Comparison of ENCODE assay signal across 1 cellular context in the genomic region with DNA sequence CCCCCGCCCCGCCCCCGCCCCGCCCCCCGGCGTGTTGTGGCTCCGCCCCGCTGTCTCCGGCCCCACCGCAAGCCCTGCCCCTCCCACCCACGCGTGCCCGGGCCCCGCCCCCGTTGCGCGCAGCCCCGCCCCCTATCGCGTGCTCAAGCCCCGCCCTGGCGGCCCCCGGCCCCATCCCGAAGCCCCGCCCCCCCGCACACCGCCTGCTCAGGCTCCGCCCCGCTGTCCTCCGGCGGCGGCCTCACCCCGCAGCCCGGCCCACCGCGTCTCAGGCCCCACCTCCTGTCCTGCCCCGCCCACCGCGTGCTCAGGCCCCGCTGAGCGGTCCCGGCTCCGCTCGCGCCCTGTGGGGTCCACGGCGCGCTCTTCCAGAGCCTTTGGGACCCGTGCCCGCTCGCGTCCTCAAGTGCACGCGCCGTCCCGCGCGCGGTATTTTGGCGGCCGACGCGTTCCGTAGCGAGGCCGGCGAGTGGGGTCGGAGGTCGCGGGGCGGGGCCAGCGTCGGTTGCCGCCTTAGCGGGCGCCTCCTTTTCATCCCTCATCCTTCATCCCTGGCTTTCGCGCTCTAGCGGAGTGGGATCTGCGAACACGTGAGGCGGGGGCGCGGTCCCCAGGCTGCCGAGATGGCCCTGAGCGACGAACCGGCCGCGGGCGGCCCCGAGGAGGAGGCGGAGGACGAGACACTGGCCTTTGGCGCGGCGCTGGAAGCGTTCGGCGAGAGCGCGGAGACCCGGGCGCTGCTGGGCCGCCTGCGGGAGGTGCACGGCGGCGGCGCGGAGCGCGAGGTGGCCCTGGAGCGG.
TF ChIP-seq lines count a peak whose summit lies in the region.

A gene (plus strand): TSS at position 495 of the 800 bp plus-strand sequence. CDS start 129 bp downstream, at position 624.

TF ChIP-seq in HepG2, 621 proteins besides CTCF, POLR2A, EP300 and RAD21 (continued from another document and continues in another):
- TF ChIP-seq, protein P1, sequence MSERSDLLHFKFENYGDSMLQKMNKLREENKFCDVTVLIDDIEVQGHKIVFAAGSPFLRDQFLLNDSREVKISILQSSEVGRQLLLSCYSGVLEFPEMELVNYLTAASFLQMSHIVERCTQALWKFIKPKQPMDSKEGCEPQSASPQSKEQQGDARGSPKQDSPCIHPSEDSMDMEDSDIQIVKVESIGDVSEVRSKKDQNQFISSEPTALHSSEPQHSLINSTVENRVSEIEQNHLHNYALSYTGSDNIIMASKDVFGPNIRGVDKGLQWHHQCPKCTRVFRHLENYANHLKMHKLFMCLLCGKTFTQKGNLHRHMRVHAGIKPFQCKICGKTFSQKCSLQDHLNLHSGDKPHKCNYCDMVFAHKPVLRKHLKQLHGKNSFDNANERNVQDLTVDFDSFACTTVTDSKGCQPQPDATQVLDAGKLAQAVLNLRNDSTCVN (CRISPR knock-in tag; IDR thresholded peaks at IDR 0.05; ENCODE audit: borderline replicate concordance): peak; percentile 60; the same call in 1 of the 2 replicates
- peak; percentile 87; the same call in 1 of the 2 replicates for TF ChIP-seq SP140L (CRISPR knock-in tag; IDR thresholded peaks at IDR 0.05; ENCODE audit: borderline replicate concordance)
- TF ChIP-seq THYN1 (CRISPR knock-in tag; IDR thresholded peaks at IDR 0.05; ENCODE audit: borderline replicate concordance, low read depth): no peak
- TF ChIP-seq HMG20B (CRISPR knock-in tag; conservative IDR thresholded peaks at IDR 0.05): peak; percentile 71; the same call in 1 of the 2 replicates
- no peak for TF ChIP-seq ZSCAN22 (CRISPR knock-in tag; IDR thresholded peaks at IDR 0.05)
- TF ChIP-seq, protein P2, sequence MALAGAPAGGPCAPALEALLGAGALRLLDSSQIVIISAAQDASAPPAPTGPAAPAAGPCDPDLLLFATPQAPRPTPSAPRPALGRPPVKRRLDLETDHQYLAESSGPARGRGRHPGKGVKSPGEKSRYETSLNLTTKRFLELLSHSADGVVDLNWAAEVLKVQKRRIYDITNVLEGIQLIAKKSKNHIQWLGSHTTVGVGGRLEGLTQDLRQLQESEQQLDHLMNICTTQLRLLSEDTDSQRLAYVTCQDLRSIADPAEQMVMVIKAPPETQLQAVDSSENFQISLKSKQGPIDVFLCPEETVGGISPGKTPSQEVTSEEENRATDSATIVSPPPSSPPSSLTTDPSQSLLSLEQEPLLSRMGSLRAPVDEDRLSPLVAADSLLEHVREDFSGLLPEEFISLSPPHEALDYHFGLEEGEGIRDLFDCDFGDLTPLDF (CRISPR knock-in tag; IDR thresholded peaks at IDR 0.05): peak; percentile 93
- TF ChIP-seq MYC (CRISPR knock-in tag; IDR thresholded peaks at IDR 0.05; ENCODE audit: borderline replicate concordance): peak; percentile 97
- no peak for TF ChIP-seq MBNL3 (CRISPR knock-in tag; conservative IDR thresholded peaks at IDR 0.05)
- 0 out of 2 replicates have a peak, but pooled peaks have one; percentile 62 for TF ChIP-seq NFE2L1 (CRISPR knock-in tag; IDR thresholded peaks at IDR 0.05; ENCODE audit: borderline replicate concordance)
- TF ChIP-seq HNRNPK (IDR thresholded peaks at IDR 0.05; ENCODE audit: low read depth, low read length, poor library complexity, severe bottlenecking): peak; percentile 93
- peak; percentile 91 for TF ChIP-seq ASH2L (IDR thresholded peaks at IDR 0.05; ENCODE audit: insufficient read length, low read depth, low read length)
- TF ChIP-seq HOXD1 (CRISPR knock-in tag; IDR thresholded peaks at IDR 0.05): peak; percentile 96
- 0 out of 2 replicates have a peak, but pooled peaks have one; percentile 44 for TF ChIP-seq MEF2D (CRISPR knock-in tag; IDR thresholded peaks at IDR 0.05)
- no peak; the same call in 1 of the 2 replicates for TF ChIP-seq HNRNPUL1 (IDR thresholded peaks at IDR 0.05; ENCODE audit: low read depth, low read length)
- TF ChIP-seq HDAC1 (CRISPR knock-in tag; IDR thresholded peaks at IDR 0.05): peak; percentile 99
- TF ChIP-seq NKX3-1 (CRISPR knock-in tag; IDR thresholded peaks at IDR 0.05): peak; percentile 94
- TF ChIP-seq, protein P3, sequence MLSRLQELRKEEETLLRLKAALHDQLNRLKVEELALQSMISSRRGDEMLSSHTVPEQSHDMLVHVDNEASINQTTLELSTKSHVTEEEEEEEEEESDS (CRISPR knock-in tag; IDR thresholded peaks at IDR 0.05; ENCODE audit: borderline replicate concordance): no peak
- TF ChIP-seq, protein P4, sequence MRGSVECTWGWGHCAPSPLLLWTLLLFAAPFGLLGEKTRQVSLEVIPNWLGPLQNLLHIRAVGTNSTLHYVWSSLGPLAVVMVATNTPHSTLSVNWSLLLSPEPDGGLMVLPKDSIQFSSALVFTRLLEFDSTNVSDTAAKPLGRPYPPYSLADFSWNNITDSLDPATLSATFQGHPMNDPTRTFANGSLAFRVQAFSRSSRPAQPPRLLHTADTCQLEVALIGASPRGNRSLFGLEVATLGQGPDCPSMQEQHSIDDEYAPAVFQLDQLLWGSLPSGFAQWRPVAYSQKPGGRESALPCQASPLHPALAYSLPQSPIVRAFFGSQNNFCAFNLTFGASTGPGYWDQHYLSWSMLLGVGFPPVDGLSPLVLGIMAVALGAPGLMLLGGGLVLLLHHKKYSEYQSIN (CRISPR knock-in tag; IDR thresholded peaks at IDR 0.05; ENCODE audit: borderline replicate concordance): no peak
- peak; percentile 47 for TF ChIP-seq TBL1XR1 (IDR thresholded peaks at IDR 0.05; ENCODE audit: borderline replicate concordance, low read length, partially characterized antibody)
- TF ChIP-seq TBP (CRISPR knock-in tag; IDR thresholded peaks at IDR 0.05): no peak
- TF ChIP-seq TARDBP (CRISPR knock-in tag; IDR thresholded peaks at IDR 0.05): peak; percentile 86
- peak; percentile 95 for TF ChIP-seq KDM3A (CRISPR knock-in tag; IDR thresholded peaks at IDR 0.05; ENCODE audit: low read depth)
- peak; percentile 98 for TF ChIP-seq ZFP41 (CRISPR knock-in tag; IDR thresholded peaks at IDR 0.05; ENCODE audit: borderline replicate concordance)
- peak; percentile 86; the same call in 1 of the 2 replicates for TF ChIP-seq AHR (CRISPR knock-in tag; IDR thresholded peaks at IDR 0.05)
- TF ChIP-seq ZNF543 (CRISPR knock-in tag; IDR thresholded peaks at IDR 0.05): peak; percentile 67; the same call in 1 of the 2 replicates
- 0 out of 2 replicates have a peak, but pooled peaks have one; percentile 53 for TF ChIP-seq ZNF256 (CRISPR knock-in tag; conservative IDR thresholded peaks at IDR 0.05)
- peak; percentile 98 for TF ChIP-seq ZNF747 (CRISPR knock-in tag; IDR thresholded peaks at IDR 0.05; ENCODE audit: borderline replicate concordance)
- TF ChIP-seq, protein P5, sequence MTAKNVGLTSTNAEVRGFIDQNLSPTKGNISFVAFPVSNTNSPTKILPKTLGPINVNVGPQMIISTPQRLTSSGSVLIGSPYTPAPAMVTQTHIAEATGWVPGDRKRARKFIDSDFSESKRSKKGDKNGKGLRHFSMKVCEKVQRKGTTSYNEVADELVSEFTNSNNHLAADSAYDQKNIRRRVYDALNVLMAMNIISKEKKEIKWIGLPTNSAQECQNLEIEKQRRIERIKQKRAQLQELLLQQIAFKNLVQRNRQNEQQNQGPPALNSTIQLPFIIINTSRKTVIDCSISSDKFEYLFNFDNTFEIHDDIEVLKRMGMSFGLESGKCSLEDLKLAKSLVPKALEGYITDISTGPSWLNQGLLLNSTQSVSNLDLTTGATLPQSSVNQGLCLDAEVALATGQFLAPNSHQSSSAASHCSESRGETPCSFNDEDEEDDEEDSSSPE (CRISPR knock-in tag; IDR thresholded peaks at IDR 0.05): peak; percentile 97
- TF ChIP-seq ZMYM3 (CRISPR knock-in tag; IDR thresholded peaks at IDR 0.05): peak; percentile 88
- TF ChIP-seq, protein P6, sequence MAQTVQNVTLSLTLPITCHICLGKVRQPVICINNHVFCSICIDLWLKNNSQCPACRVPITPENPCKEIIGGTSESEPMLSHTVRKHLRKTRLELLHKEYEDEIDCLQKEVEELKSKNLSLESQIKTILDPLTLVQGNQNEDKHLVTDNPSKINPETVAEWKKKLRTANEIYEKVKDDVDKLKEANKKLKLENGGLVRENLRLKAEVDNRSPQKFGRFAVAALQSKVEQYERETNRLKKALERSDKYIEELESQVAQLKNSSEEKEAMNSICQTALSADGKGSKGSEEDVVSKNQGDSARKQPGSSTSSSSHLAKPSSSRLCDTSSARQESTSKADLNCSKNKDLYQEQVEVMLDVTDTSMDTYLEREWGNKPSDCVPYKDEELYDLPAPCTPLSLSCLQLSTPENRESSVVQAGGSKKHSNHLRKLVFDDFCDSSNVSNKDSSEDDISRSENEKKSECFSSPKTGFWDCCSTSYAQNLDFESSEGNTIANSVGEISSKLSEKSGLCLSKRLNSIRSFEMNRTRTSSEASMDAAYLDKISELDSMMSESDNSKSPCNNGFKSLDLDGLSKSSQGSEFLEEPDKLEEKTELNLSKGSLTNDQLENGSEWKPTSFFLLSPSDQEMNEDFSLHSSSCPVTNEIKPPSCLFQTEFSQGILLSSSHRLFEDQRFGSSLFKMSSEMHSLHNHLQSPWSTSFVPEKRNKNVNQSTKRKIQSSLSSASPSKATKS (CRISPR knock-in tag; IDR thresholded peaks at IDR 0.05): no peak
- peak; percentile 81 for TF ChIP-seq ZNF768 (CRISPR knock-in tag; IDR thresholded peaks at IDR 0.05)
- TF ChIP-seq SRF (IDR thresholded peaks at IDR 0.05; ENCODE audit: low read depth, low read length): no peak
- TF ChIP-seq, protein P7, sequence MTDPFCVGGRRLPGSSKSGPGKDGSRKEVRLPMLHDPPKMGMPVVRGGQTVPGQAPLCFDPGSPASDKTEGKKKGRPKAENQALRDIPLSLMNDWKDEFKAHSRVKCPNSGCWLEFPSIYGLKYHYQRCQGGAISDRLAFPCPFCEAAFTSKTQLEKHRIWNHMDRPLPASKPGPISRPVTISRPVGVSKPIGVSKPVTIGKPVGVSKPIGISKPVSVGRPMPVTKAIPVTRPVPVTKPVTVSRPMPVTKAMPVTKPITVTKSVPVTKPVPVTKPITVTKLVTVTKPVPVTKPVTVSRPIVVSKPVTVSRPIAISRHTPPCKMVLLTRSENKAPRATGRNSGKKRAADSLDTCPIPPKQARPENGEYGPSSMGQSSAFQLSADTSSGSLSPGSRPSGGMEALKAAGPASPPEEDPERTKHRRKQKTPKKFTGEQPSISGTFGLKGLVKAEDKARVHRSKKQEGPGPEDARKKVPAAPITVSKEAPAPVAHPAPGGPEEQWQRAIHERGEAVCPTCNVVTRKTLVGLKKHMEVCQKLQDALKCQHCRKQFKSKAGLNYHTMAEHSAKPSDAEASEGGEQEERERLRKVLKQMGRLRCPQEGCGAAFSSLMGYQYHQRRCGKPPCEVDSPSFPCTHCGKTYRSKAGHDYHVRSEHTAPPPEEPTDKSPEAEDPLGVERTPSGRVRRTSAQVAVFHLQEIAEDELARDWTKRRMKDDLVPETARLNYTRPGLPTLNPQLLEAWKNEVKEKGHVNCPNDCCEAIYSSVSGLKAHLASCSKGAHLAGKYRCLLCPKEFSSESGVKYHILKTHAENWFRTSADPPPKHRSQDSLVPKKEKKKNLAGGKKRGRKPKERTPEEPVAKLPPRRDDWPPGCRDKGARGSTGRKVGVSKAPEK (CRISPR knock-in tag; IDR thresholded peaks at IDR 0.05; ENCODE audit: borderline replicate concordance): peak; percentile 59; the same call in 1 of the 2 replicates
- TF ChIP-seq MED1 (CRISPR knock-in tag; IDR thresholded peaks at IDR 0.05): peak; percentile 87
- TF ChIP-seq POLR2AphosphoS5 (IDR thresholded peaks at IDR 0.05; ENCODE audit: low read depth, low read length): 0 out of 2 replicates have a peak, but pooled peaks have one; percentile 48
- TF ChIP-seq, protein P8, sequence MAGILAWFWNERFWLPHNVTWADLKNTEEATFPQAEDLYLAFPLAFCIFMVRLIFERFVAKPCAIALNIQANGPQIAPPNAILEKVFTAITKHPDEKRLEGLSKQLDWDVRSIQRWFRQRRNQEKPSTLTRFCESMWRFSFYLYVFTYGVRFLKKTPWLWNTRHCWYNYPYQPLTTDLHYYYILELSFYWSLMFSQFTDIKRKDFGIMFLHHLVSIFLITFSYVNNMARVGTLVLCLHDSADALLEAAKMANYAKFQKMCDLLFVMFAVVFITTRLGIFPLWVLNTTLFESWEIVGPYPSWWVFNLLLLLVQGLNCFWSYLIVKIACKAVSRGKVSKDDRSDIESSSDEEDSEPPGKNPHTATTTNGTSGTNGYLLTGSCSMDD (CRISPR knock-in tag; IDR thresholded peaks at IDR 0.05): 0 out of 2 replicates have a peak, but pooled peaks have one; percentile 20
- TF ChIP-seq SMAD1 (CRISPR knock-in tag; IDR thresholded peaks at IDR 0.05; ENCODE audit: borderline replicate concordance, low read depth): peak; percentile 94; the same call in 1 of the 2 replicates
- TF ChIP-seq, protein P9, sequence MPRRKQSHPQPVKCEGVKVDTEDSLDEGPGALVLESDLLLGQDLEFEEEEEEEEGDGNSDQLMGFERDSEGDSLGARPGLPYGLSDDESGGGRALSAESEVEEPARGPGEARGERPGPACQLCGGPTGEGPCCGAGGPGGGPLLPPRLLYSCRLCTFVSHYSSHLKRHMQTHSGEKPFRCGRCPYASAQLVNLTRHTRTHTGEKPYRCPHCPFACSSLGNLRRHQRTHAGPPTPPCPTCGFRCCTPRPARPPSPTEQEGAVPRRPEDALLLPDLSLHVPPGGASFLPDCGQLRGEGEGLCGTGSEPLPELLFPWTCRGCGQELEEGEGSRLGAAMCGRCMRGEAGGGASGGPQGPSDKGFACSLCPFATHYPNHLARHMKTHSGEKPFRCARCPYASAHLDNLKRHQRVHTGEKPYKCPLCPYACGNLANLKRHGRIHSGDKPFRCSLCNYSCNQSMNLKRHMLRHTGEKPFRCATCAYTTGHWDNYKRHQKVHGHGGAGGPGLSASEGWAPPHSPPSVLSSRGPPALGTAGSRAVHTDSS (CRISPR knock-in tag; conservative IDR thresholded peaks at IDR 0.05): 0 out of 2 replicates have a peak, but pooled peaks have one; percentile 57
- TF ChIP-seq, protein P10, sequence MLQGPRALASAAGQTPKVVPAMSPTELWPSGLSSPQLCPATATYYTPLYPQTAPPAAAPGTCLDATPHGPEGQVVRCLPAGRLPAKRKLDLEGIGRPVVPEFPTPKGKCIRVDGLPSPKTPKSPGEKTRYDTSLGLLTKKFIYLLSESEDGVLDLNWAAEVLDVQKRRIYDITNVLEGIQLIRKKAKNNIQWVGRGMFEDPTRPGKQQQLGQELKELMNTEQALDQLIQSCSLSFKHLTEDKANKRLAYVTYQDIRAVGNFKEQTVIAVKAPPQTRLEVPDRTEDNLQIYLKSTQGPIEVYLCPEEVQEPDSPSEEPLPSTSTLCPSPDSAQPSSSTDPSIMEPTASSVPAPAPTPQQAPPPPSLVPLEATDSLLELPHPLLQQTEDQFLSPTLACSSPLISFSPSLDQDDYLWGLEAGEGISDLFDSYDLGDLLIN (CRISPR knock-in tag; IDR thresholded peaks at IDR 0.05; ENCODE audit: borderline replicate concordance): peak; percentile 78; the same call in 1 of the 2 replicates
- TF ChIP-seq, protein P11, sequence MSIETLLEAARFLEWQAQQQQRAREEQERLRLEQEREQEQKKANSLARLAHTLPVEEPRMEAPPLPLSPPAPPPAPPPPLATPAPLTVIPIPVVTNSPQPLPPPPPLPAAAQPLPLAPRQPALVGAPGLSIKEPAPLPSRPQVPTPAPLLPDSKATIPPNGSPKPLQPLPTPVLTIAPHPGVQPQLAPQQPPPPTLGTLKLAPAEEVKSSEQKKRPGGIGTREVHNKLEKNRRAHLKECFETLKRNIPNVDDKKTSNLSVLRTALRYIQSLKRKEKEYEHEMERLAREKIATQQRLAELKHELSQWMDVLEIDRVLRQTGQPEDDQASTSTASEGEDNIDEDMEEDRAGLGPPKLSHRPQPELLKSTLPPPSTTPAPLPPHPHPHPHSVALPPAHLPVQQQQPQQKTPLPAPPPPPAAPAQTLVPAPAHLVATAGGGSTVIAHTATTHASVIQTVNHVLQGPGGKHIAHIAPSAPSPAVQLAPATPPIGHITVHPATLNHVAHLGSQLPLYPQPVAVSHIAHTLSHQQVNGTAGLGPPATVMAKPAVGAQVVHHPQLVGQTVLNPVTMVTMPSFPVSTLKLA (IDR thresholded peaks at IDR 0.05): peak; percentile 48
- peak; percentile 61; the same call in 1 of the 2 replicates for TF ChIP-seq HNF4G (IDR thresholded peaks at IDR 0.05; ENCODE audit: borderline replicate concordance, low read depth, low read length)
- TF ChIP-seq HNF4G (CRISPR knock-in tag; IDR thresholded peaks at IDR 0.05; ENCODE audit: borderline replicate concordance, low read depth): peak; percentile 95
- peak; percentile 73 for TF ChIP-seq HNRNPLL (IDR thresholded peaks at IDR 0.05; ENCODE audit: low read depth, low read length, poor library complexity, severe bottlenecking)
